1 cellular context compared by ENCODE assay signal in genomic region chr13:101116826-101117225, GRCh38.
TF ChIP-seq lines count a peak whose summit lies in the region.

No MANE protein-coding gene starts in this region.

TF ChIP-seq in H1, 55 proteins besides CTCF, POLR2A, EP300 and RAD21:
- no peak for TF ChIP-seq POU5F1 (IDR thresholded peaks at IDR 0.05; ENCODE audit: low read depth, low read length)
- TF ChIP-seq YY1 (IDR thresholded peaks at IDR 0.05; ENCODE audit: low read depth, low read length) = peak; percentile 59; the same call in 1 of the 2 replicates
